ENCODE assay signal across 18 cellular contexts in genomic region chr5:67050125-67050524, GRCh38.
A peak's percentile ranks its signal among the peaks of the same experiment; 100 is the strongest.
DNase-seq lines count a peak whose midpoint lies in the region; ATAC-seq, FAIRE-seq and TF ChIP-seq lines count a peak whose summit lies in the region.
"Had no signal": no experiment of that assay in that cellular context is flagged by ENCODE, and none has a peak within 500 bp of the region (broad histone marks: within the 10 kb centered on the region; RNA-seq: fewer than 3 reads in every experiment).

No MANE protein-coding gene starts in this region.

- intact Hi-C loops in psoas muscle (cut with DNase I) = loop anchor here in 1 of 2 donors (5.0 kb wide), 1 partner anchor 37 kb away; no protein-coding TSS in a partner anchor

- TF ChIP-seq CTCF in bronchial epithelial cell (IDR thresholded peaks at IDR 0.05; ENCODE audit: insufficient read depth, low read length, severe bottlenecking) (no peak), psoas muscle (IDR thresholded peaks at IDR 0.05) (no peak), GM10266 (IDR thresholded peaks at IDR 0.05; ENCODE audit: control insufficient read depth, insufficient read depth, low read depth, missing control alignments) (no peak)

- ATAC-seq in psoas muscle (peak; percentile 43 to 65 (median 44)), GM21786 (IDR thresholded peaks at IDR 0.05; ENCODE audit: unreplicated experiment) (no peak), GM18907 (IDR thresholded peaks at IDR 0.05; ENCODE audit: unreplicated experiment) (no peak)

- no peaks in the 10 kb centered on the region for H3K9me3 ChIP-seq in psoas muscle
- H3K9me3 ChIP-seq: BLaER1, SJSA1, tibial artery had no signal

- H3K4me1 ChIP-seq in psoas muscle = peaks cover 38% of the 10 kb centered on the region
- H3K4me1 ChIP-seq: BLaER1, SJSA1 had no signal

- 66 to 74% (median 67%) methylated on average over 4 of the region's 4 CpGs for WGBS in psoas muscle, 3 donors

- H3K36me3 ChIP-seq in bronchial epithelial cell (ENCODE audit: control insufficient read depth, insufficient read depth, low read length) (peaks cover 8% of the 10 kb centered on the region), psoas muscle (ENCODE audit: insufficient read depth in 1 of 2, low read depth in 1 of 2) (peaks cover 0 to 10% of the 10 kb centered on the region in 2 donors)
- H3K36me3 ChIP-seq: BLaER1, SJSA1, tibial artery had no signal

- DNase-seq in NCI-H1417 (lab: John Stamatoyannopoulos, UW) = peak; percentile 5 to 40 (median 27)
- no peak for DNase-seq in NCI-H1417 treated with DMSO at 0.1 percent for 48 hours (lab: John Stamatoyannopoulos, UW)
- peak; percentile 77 for DNase-seq in NCI-H2029 treated with DMSO at 0.1 percent for 48 hours (lab: John Stamatoyannopoulos, UW)
- no peak for DNase-seq in bronchial epithelial cell (ENCODE audit: low read depth)
- no peak for DNase-seq in psoas muscle
- no peak for DNase-seq in GM10266 (ENCODE audit: extremely low spot score)
- DNase-seq: activated CD8-positive, alpha-beta memory T cell treated with anti-CD3 and anti-CD28 coated beads, Interleukin-2, amount 50 U/mL, for 48 hours; activated naive CD4-positive, alpha-beta T cell; IMR-90; MV-4-11; naive B cell; NCI-H226; tibial artery had no signal

- H3K4me3 ChIP-seq in bronchial epithelial cell (ENCODE audit: low read depth, low read length) = no peak overlapping the region
- H3K4me3 ChIP-seq in psoas muscle = no peak overlapping the region
- H3K4me3 ChIP-seq: BLaER1, SJSA1, tibial artery had no signal

- H3K27me3 ChIP-seq in bronchial epithelial cell (ENCODE audit: control insufficient read depth, insufficient read depth, low read length) (no peaks in the 10 kb centered on the region), psoas muscle (ENCODE audit: insufficient read depth in 3 of 3, low read length in 2 of 3) (no peaks in the 10 kb centered on the region)
- H3K27me3 ChIP-seq: BLaER1, SJSA1, tibial artery had no signal

- peak overlapping the region; percentile 14 for H3K27ac ChIP-seq in psoas muscle
- H3K27ac ChIP-seq: 22Rv1, BLaER1, SJSA1, tibial artery had no signal

- FAIRE-seq in bronchial epithelial cell (lab: Jason Lieb, UNC) = peak; percentile 91

Comparison
In these comparisons a context has a peak if more than half of its experiments do, and no peak if none do; other contexts are left out.
1. DNase-seq: peak in NCI-H1417 (3 of 3) and NCI-H2029 treated with DMSO at 0.1 percent for 48 hours (single experiment); none in NCI-H1417 treated with DMSO at 0.1 percent for 48 hours (single experiment), bronchial epithelial cell (single experiment), psoas muscle (0 of 2) and GM10266 (single experiment).
2. ATAC-seq: peak in psoas muscle (4 of 4); none in GM21786 (single experiment) and GM18907 (single experiment).